ENCODE assay signal across 28 cellular contexts in the genomic region with DNA sequence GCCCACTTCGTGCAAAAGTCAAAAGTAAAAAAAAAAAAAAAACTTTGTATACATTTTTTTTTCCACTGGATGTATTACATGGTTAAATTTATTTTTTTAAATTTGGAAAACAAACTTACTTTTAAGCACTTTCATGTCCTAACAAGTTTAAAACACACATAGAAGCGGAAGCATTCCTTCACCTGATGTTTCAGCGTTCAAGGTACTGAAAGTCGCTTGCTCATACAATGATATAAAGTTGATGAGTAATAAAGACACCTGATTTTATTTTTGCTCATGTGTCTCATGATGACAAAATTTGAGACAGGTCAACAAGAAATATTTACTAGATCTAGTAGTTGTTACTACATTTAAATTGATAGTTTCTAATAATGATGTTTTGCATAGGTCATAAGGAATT. TPM values are rescaled to one million over a fixed set of nuclear protein-coding genes. Genes with fewer than 3 reads are reported as not detected.
"Had no signal": no experiment of that assay in that cellular context is flagged by ENCODE, and none has a peak within 500 bp of the region (broad histone marks: within the 10 kb centered on the region; RNA-seq: fewer than 3 reads in every experiment).

No MANE protein-coding gene starts in this region.

- H2AFZ ChIP-seq: hepatocyte had no signal

- H3K79me2 ChIP-seq: hepatocyte had no signal

- DNase-seq: activated CD4-positive, alpha-beta memory T cell treated with anti-CD3 and anti-CD28 coated beads for 36 hours; activated CD4-positive, alpha-beta T cell treated with anti-CD3 and anti-CD28 coated beads for 36 hours; activated CD4-positive, alpha-beta T cell treated with anti-CD3 and anti-CD28 coated beads, Interleukin-2, amount 10 ng/mL, durations not matched to agents 24 days and 14 days; activated CD4-positive, CD25-positive, alpha-beta regulatory T cell; activated CD4-positive, CD25-positive, alpha-beta regulatory T cell treated with anti-CD3 and anti-CD28 coated beads, Interleukin-2, amount 50 U/mL, for 72 hours; activated CD8-positive, alpha-beta memory T cell treated with anti-CD3 and anti-CD28 coated beads, Interleukin-2, amount 50 U/mL, for 48 hours; activated CD8-positive, alpha-beta T cell treated with anti-CD3 and anti-CD28 coated beads, Interleukin-2, amount 10 ng/mL, durations not matched to agents 7 days and 5 days; activated gamma-delta T cell; activated naive CD4-positive, alpha-beta T cell; activated naive CD4-positive, alpha-beta T cell treated with anti-CD3 and anti-CD28 coated beads, Interleukin-2, amount 10 ng/mL, durations not matched to agents 7 days and 5 days; activated naive CD8-positive, alpha-beta T cell treated with anti-CD3 and anti-CD28 coated beads, Interleukin-2, amount 10 ng/mL, durations not matched to agents 7 days and 5 days; activated T-cell treated with anti-CD3 and anti-CD28 coated beads for 4 hours; activated T-cell treated with anti-CD3 and anti-CD28 coated beads, Interleukin-2, amount 50 U/mL, for 24 hours; activated T-cell treated with anti-CD3 and anti-CD28 coated beads, Interleukin-2, amount 50 U/mL, for 72 hours; dorsolateral prefrontal cortex; effector memory CD4-positive, alpha-beta T cell; endodermal cell; gastrocnemius medialis; heart right ventricle; T-helper 2 cell had no signal

- H3K4me3 Mint-ChIP-seq: activated CD4-positive, alpha-beta memory T cell treated with anti-CD3 and anti-CD28 coated beads for 36 hours; activated CD4-positive, alpha-beta T cell treated with anti-CD3 and anti-CD28 coated beads for 36 hours; activated CD4-positive, alpha-beta T cell treated with anti-CD3 and anti-CD28 coated beads, Interleukin-2, amount 10 ng/mL, durations not matched to agents 24 days and 14 days; activated CD8-positive, alpha-beta T cell treated with anti-CD3 and anti-CD28 coated beads, Interleukin-2, amount 10 ng/mL, durations not matched to agents 7 days and 5 days; activated naive CD4-positive, alpha-beta T cell treated with anti-CD3 and anti-CD28 coated beads, Interleukin-2, amount 10 ng/mL, durations not matched to agents 7 days and 5 days; activated naive CD8-positive, alpha-beta T cell treated with anti-CD3 and anti-CD28 coated beads, Interleukin-2, amount 10 ng/mL, durations not matched to agents 7 days and 5 days; activated T-cell treated with anti-CD3 and anti-CD28 coated beads, Interleukin-2, amount 50 U/mL, for 24 hours; activated T-cell treated with anti-CD3 and anti-CD28 coated beads, Interleukin-2, amount 50 U/mL, for 72 hours; brain; central memory CD8-positive, alpha-beta T cell; dendritic cell treated with granulocyte-macrophage colony-stimulating factor and Interleukin-4, amounts not matched to agents 40 ng/mL and 50 ng/mL, for 4 days; endodermal cell had no signal

- H3K9me3 Mint-ChIP-seq: activated CD4-positive, alpha-beta memory T cell treated with anti-CD3 and anti-CD28 coated beads for 36 hours; activated CD4-positive, alpha-beta T cell treated with anti-CD3 and anti-CD28 coated beads, Interleukin-2, amount 10 ng/mL, durations not matched to agents 24 days and 14 days; activated naive CD4-positive, alpha-beta T cell treated with anti-CD3 and anti-CD28 coated beads, Interleukin-2, amount 10 ng/mL, durations not matched to agents 7 days and 5 days; activated naive CD4-positive, alpha-beta T cell treated with anti-CD3 and anti-CD28 coated beads, Interleukin-2, amount 50 U/mL, for 72 hours; activated naive CD8-positive, alpha-beta T cell treated with anti-CD3 and anti-CD28 coated beads, Interleukin-2, amount 10 ng/mL, durations not matched to agents 7 days and 5 days; activated T-cell treated with anti-CD3 and anti-CD28 coated beads, Interleukin-2, amount 50 U/mL, for 24 hours; activated T-cell treated with anti-CD3 and anti-CD28 coated beads, Interleukin-2, amount 50 U/mL, for 72 hours; brain; central memory CD8-positive, alpha-beta T cell; dendritic cell treated with granulocyte-macrophage colony-stimulating factor and Interleukin-4, amounts not matched to agents 40 ng/mL and 50 ng/mL, for 4 days; endodermal cell had no signal

- H3K36me3 ChIP-seq: ascending aorta, breast epithelium, gastrocnemius medialis, heart right ventricle had no signal

- H3K4me2 ChIP-seq: hepatocyte had no signal

- H3K27me3 Mint-ChIP-seq: activated CD4-positive, alpha-beta memory T cell treated with anti-CD3 and anti-CD28 coated beads for 36 hours; activated CD4-positive, alpha-beta T cell treated with anti-CD3 and anti-CD28 coated beads, Interleukin-2, amount 10 ng/mL, durations not matched to agents 24 days and 14 days; activated naive CD4-positive, alpha-beta T cell treated with anti-CD3 and anti-CD28 coated beads, Interleukin-2, amount 10 ng/mL, durations not matched to agents 7 days and 5 days; central memory CD8-positive, alpha-beta T cell; dendritic cell treated with granulocyte-macrophage colony-stimulating factor and Interleukin-4, amounts not matched to agents 40 ng/mL and 50 ng/mL, for 4 days had no signal

- H3K27ac Mint-ChIP-seq: activated CD4-positive, alpha-beta memory T cell treated with anti-CD3 and anti-CD28 coated beads for 36 hours; activated CD4-positive, alpha-beta T cell treated with anti-CD3 and anti-CD28 coated beads for 36 hours; activated CD4-positive, alpha-beta T cell treated with anti-CD3 and anti-CD28 coated beads, Interleukin-2, amount 10 ng/mL, durations not matched to agents 24 days and 14 days; activated CD8-positive, alpha-beta T cell treated with anti-CD3 and anti-CD28 coated beads, Interleukin-2, amount 10 ng/mL, durations not matched to agents 7 days and 5 days; activated naive CD4-positive, alpha-beta T cell treated with anti-CD3 and anti-CD28 coated beads, Interleukin-2, amount 10 ng/mL, durations not matched to agents 7 days and 5 days; activated naive CD4-positive, alpha-beta T cell treated with anti-CD3 and anti-CD28 coated beads, Interleukin-2, amount 50 U/mL, for 72 hours; activated naive CD8-positive, alpha-beta T cell treated with anti-CD3 and anti-CD28 coated beads, Interleukin-2, amount 10 ng/mL, durations not matched to agents 7 days and 5 days; activated T-cell treated with anti-CD3 and anti-CD28 coated beads, Interleukin-2, amount 50 U/mL, for 24 hours; activated T-cell treated with anti-CD3 and anti-CD28 coated beads, Interleukin-2, amount 50 U/mL, for 72 hours; brain; dendritic cell treated with granulocyte-macrophage colony-stimulating factor and Interleukin-4, amounts not matched to agents 40 ng/mL and 50 ng/mL, for 4 days; endodermal cell had no signal

- H3K4me1 Mint-ChIP-seq: activated naive CD4-positive, alpha-beta T cell treated with anti-CD3 and anti-CD28 coated beads, Interleukin-2, amount 10 ng/mL, durations not matched to agents 7 days and 5 days; activated naive CD8-positive, alpha-beta T cell treated with anti-CD3 and anti-CD28 coated beads, Interleukin-2, amount 10 ng/mL, durations not matched to agents 7 days and 5 days; central memory CD8-positive, alpha-beta T cell had no signal

- H3K36me3 Mint-ChIP-seq: activated CD4-positive, alpha-beta memory T cell treated with anti-CD3 and anti-CD28 coated beads for 36 hours; activated naive CD4-positive, alpha-beta T cell treated with anti-CD3 and anti-CD28 coated beads, Interleukin-2, amount 10 ng/mL, durations not matched to agents 7 days and 5 days; activated naive CD4-positive, alpha-beta T cell treated with anti-CD3 and anti-CD28 coated beads, Interleukin-2, amount 50 U/mL, for 72 hours; activated naive CD8-positive, alpha-beta T cell treated with anti-CD3 and anti-CD28 coated beads, Interleukin-2, amount 10 ng/mL, durations not matched to agents 7 days and 5 days; brain had no signal

- H3K27ac ChIP-seq: ascending aorta, breast epithelium, coronary artery, gastrocnemius medialis, heart right ventricle, hepatocyte had no signal

- H3K9me3 ChIP-seq: ascending aorta, breast epithelium, gastrocnemius medialis, heart right ventricle had no signal

- H3K4me1 ChIP-seq: ascending aorta, breast epithelium, gastrocnemius medialis had no signal

- H3K4me3 ChIP-seq: ascending aorta, breast epithelium, coronary artery, dorsolateral prefrontal cortex, gastrocnemius medialis, heart right ventricle, hepatocyte had no signal

- H3K27me3 ChIP-seq: ascending aorta, breast epithelium, dorsolateral prefrontal cortex, gastrocnemius medialis, heart right ventricle, hepatocyte had no signal

- ATAC-seq: activated CD4-positive, alpha-beta T cell treated with anti-CD3 and anti-CD28 coated beads for 36 hours; activated CD8-positive, alpha-beta T cell treated with anti-CD3 and anti-CD28 coated beads, Interleukin-2, amount 10 ng/mL, durations not matched to agents 7 days and 5 days; activated naive CD4-positive, alpha-beta T cell treated with anti-CD3 and anti-CD28 coated beads, Interleukin-2, amount 50 U/mL, for 72 hours; activated T-cell treated with anti-CD3 and anti-CD28 coated beads, Interleukin-2, amount 50 U/mL, for 72 hours; gastrocnemius medialis; heart right ventricle had no signal

RNA-seq across cellular contexts. Expression of gene ADAMTS1, which starts 35.5 kb away (rescaled TPM):
- total RNA-seq: activated CD4-positive, alpha-beta memory T cell treated with anti-CD3 and anti-CD28 coated beads for 36 hours; activated CD4-positive, alpha-beta T cell treated with anti-CD3 and anti-CD28 coated beads for 36 hours had no signal
